ENCODE assay signal across 8 cellular contexts in the genomic region with DNA sequence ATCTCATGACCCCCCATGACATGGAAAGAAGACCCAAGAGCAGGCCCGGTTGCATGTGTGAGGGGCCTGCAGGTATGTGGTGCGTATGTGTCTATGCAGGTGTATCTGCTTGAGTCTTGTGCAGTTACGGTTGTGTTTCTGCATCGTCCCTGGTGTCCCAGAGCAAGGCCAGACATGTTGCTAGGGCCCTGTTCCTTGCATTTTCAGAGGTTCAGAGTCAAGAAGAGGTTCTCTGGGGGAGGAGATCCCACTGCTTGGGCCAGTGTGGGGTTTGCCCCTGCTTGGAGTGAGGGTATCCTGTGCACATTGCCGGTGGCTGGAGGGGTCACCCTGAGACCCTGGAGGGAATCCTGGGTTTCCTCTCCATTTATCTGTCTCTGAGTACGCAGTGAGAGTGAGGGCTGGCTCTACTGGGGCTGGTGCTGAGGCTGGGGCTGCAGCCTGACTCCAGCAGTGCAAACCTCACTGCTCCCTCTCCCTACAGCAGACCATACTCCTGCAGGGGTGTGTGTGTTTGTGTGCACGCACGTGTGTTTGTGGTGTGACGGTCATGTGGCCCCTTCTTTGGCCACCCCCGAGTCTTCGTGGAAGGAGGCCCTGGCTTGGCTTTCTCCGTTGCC. TPM values are rescaled to one million over a fixed set of nuclear protein-coding genes. Genes with fewer than 3 reads are reported as not detected.
DNase-seq lines count a peak whose midpoint lies in the region; ATAC-seq and TF ChIP-seq lines count a peak whose summit lies in the region.

No MANE protein-coding gene starts in this region.

- no peaks in the 10 kb centered on the region for H3K9me3 Mint-ChIP-seq in CD4-positive, alpha-beta memory T cell

- peak overlapping the region; percentile 82 for H3K27ac ChIP-seq in CD4-positive, alpha-beta memory T cell (ENCODE audit: low read depth, low read length)
- H3K27ac ChIP-seq in Peyer's patch (peak overlapping the region; percentile 98 to 100 (median 100)), ovary (peak overlapping the region in 1 of 2 donors; percentile 4)

- no peaks in the 10 kb centered on the region for H3K27me3 ChIP-seq in CD4-positive, alpha-beta memory T cell (ENCODE audit: insufficient read depth, low read length)
- H3K27me3 ChIP-seq in Peyer's patch = no peaks in the 10 kb centered on the region
- H3K27me3 ChIP-seq in ovary = no peaks in the 10 kb centered on the region

- peaks cover 68% of the 10 kb centered on the region for H3K4me1 ChIP-seq in CD4-positive, alpha-beta memory T cell (ENCODE audit: insufficient read depth, low read length)
- H3K4me1 ChIP-seq in Peyer's patch = peaks cover 16 to 70% (median 59%) of the 10 kb centered on the region in 4 donors
- H3K4me1 ChIP-seq in ovary (ENCODE audit: insufficient read depth) = peaks cover 31% of the 10 kb centered on the region

- no peak for TF ChIP-seq EP300 in ovary (IDR thresholded peaks at IDR 0.05)

- H3K9me3 ChIP-seq in CD4-positive, alpha-beta memory T cell (ENCODE audit: control insufficient read depth in 1 of 2, low read length in 2 of 2) = no peaks in the 10 kb centered on the region
- H3K9me3 ChIP-seq in Peyer's patch (no peaks in the 10 kb centered on the region), ovary (no peaks in the 10 kb centered on the region)

- CTCF ChIA-PET in CD4-positive, alpha-beta memory T cell (lab: Charles Lee; ENCODE audit: partially characterized antibody) = no interaction called here

- DNase-seq in CD4-positive, alpha-beta memory T cell = no peak
- DNase-seq in Peyer's patch (no peak), epithelial cell of esophagus (ENCODE audit: low read depth) (peak; percentile 28), ovary (no peak), NCI-H526 (lab: John Stamatoyannopoulos, UW) (no peak), SHP77 treated with DMSO at 0.1 percent for 48 hours (lab: John Stamatoyannopoulos, UW) (no peak)
- no peak for DNase-seq in NK-92 treated with Interleukin-12 subunit alpha and Interleukin-12 subunit beta, amount 100 ng/mL, for 24 hours (lab: John Stamatoyannopoulos, UW)

- peaks cover 10% of the 10 kb centered on the region for H3K36me3 ChIP-seq in CD4-positive, alpha-beta memory T cell (ENCODE audit: insufficient read depth, low read length)
- H3K36me3 ChIP-seq in Peyer's patch (peaks cover 0 to 16% (median 0%) of the 10 kb centered on the region in 3 donors), ovary (no peaks in the 10 kb centered on the region)

- no peak overlapping the region for H3K4me3 ChIP-seq in CD4-positive, alpha-beta memory T cell (ENCODE audit: low read length in 2 of 2)
- H3K4me3 ChIP-seq in Peyer's patch (peak overlapping the region; percentile 12 to 93 (median 50)), epithelial cell of esophagus (ENCODE audit: low read length) (peak overlapping the region; percentile 23), ovary (peak overlapping the region; percentile 16)

- no peak for ATAC-seq in HG02642 (IDR thresholded peaks at IDR 0.05; ENCODE audit: poor library complexity, unreplicated experiment)

- 35 to 41% (median 37%) methylated on average over 12 of the region's 12 CpGs for WGBS in ovary, 3 donors

- H3K4me1 Mint-ChIP-seq in CD4-positive, alpha-beta memory T cell = peaks cover 42 to 88% (median 60%) of the 10 kb centered on the region in 4 donors

- H3K27me3 Mint-ChIP-seq in CD4-positive, alpha-beta memory T cell = no peaks in the 10 kb centered on the region

- H3K36me3 Mint-ChIP-seq in CD4-positive, alpha-beta memory T cell = peaks cover 9 to 39% of the 10 kb centered on the region in 2 donors

- TF ChIP-seq CTCF in Peyer's patch (IDR thresholded peaks at IDR 0.05) (no peak), epithelial cell of esophagus (IDR thresholded peaks at IDR 0.05; ENCODE audit: insufficient read depth, low read depth, low read length, missing control alignments) (no peak), ovary (IDR thresholded peaks at IDR 0.05) (no peak)

- H3K27ac Mint-ChIP-seq in CD4-positive, alpha-beta memory T cell = peak overlapping the region; percentile 72 to 97 (median 95)

- POLR2A ChIA-PET in CD4-positive, alpha-beta memory T cell (lab: Charles Lee; ENCODE audit: partially characterized antibody) = interaction anchor here (1.0 to 21.9 kb wide), 5 partner anchors 9 to 64 kb away, joined by 4 to 431 read pairs (median 144); a partner anchor contains a TSS

- H3K4me3 Mint-ChIP-seq in CD4-positive, alpha-beta memory T cell = peak overlapping the region; percentile 84 to 100 (median 94)

- intact Hi-C loops in CD4-positive, alpha-beta memory T cell (cut with micrococcal nuclease) = loop anchor here (5.0 to 10.0 kb wide), 2 partner anchors 831 to 1476 kb away; a partner anchor contains a TSS
- intact Hi-C loops in ovary (cut with DNase I) = loop anchor here in 2 of 4 donors (5.0 to 10.0 kb wide), 2 partner anchors 64 to 66 kb away; a partner anchor contains a TSS

- TF ChIP-seq POLR2A in Peyer's patch (IDR thresholded peaks at IDR 0.05) (no peak), ovary (IDR thresholded peaks at IDR 0.05) (no peak)

RNA-seq across cellular contexts. Expression of a gene that starts 4.1 kb away (rescaled TPM):
- total RNA-seq in CD4-positive, alpha-beta memory T cell = 10 to 100 TPM; 68.4 to 71.6 TPM
- polyA plus RNA-seq in CD4-positive, alpha-beta memory T cell = 10 to 100 TPM; 33.0 to 56.4 TPM
- total RNA-seq in Peyer's patch (100 to 1,000 TPM in 3 of 4 donors, 10 to 100 TPM in 1; 88.3 to 154 (median 119) TPM), ovary (100 to 1,000 TPM in 2 of 7 donors, 10 to 100 TPM in 5; 48.5 to 120 (median 91.7) TPM)
- polyA plus RNA-seq in ovary = 10 to 100 TPM; 74.7 to 84.3 TPM

Comparison
In these comparisons a context has a peak if more than half of its experiments do, and no peak if none do; other contexts are left out.
1. H3K4me3 ChIP-seq: peak in Peyer's patch (4 of 4), epithelial cell of esophagus (single experiment) and ovary (single experiment); none in CD4-positive, alpha-beta memory T cell (0 of 2).